ENCODE assay signal across 12 cellular contexts in the genomic region with DNA sequence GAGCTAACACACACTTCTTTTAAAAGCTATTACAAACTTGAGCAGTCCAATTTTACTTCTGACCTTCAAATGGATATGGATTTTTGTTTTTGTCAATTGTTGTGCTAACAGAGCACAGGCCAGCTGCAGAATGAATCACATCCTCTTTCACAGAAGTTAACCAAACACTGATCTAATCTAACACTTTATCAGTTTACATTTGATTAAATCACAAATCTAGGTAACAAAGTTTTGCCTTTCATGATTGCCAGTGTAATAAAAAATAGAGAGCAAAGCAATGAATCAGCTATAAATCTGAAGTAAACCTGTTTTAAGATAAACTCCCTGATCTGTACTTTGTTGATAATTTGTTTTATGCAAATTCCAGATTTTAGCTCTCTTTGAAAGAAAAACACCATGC.
DNase-seq lines count a peak whose midpoint lies in the region; ATAC-seq and TF ChIP-seq lines count a peak whose summit lies in the region.
"Had no signal": no experiment of that assay in that cellular context is flagged by ENCODE, and none has a peak within 500 bp of the region (broad histone marks: within the 10 kb centered on the region; RNA-seq: fewer than 3 reads in every experiment).

No MANE protein-coding gene starts in this region.

- H3K36me3 ChIP-seq in SK-N-MC (ENCODE audit: insufficient read depth, low read length) (peaks cover 56% of the 10 kb centered on the region), gastrocnemius medialis (no peaks in the 10 kb centered on the region)
- H3K36me3 ChIP-seq: ovary had no signal

- intact Hi-C loops in gastrocnemius medialis (cut with DNase I; ENCODE audit: low total_unique reads) = no loop called here

- no peak for TF ChIP-seq CTCF in gastrocnemius medialis (IDR thresholded peaks at IDR 0.05 in 4 of 5, conservative IDR thresholded peaks at IDR 0.05 in 1 of 5)

- peaks cover 32% of the 10 kb centered on the region for H3K36me3 Mint-ChIP-seq in activated naive CD4-positive, alpha-beta T cell treated with anti-CD3 and anti-CD28 coated beads, Interleukin-2, amount 50 U/mL, for 24 hours

- H3K27ac ChIP-seq in SK-N-MC = 0 out of 2 replicates have a peak overlapping the region, but pooled peaks have one; percentile 13
- no peak overlapping the region for H3K27ac ChIP-seq in gastrocnemius medialis
- H3K27ac ChIP-seq: ovary had no signal

- no peaks in the 10 kb centered on the region for H3K9me3 Mint-ChIP-seq in activated naive CD4-positive, alpha-beta T cell treated with anti-CD3 and anti-CD28 coated beads, Interleukin-2, amount 50 U/mL, for 24 hours

- DNase-seq in activated naive CD4-positive, alpha-beta T cell treated with anti-CD3 and anti-CD28 coated beads, Interleukin-2, amount 50 U/mL, for 16 hours = no peak
- DNase-seq in SK-N-MC (ENCODE audit: low read depth, low spot score) = no peak
- DNase-seq in fibroblast of peridontal ligament (ENCODE audit: extremely low read depth) = peak; percentile 30
- DNase-seq in DMS 273 treated with DMSO at 0.1 percent for 48 hours (lab: John Stamatoyannopoulos, UW) = no peak
- no peak for DNase-seq in superior temporal gyrus (ENCODE audit: extremely low spot score)
- DNase-seq in D341Med (ENCODE audit: low spot score) = no peak
- no peak for DNase-seq in gastrocnemius medialis
- DNase-seq: ovary; stimulated activated CD4-positive, alpha-beta T cell treated with anti-CD3 and anti-CD28 coated beads, Interleukin-4, amount 100 ng/mL, for 4 hours had no signal

- H3K4me3 ChIP-seq in SK-N-MC (no peak overlapping the region), gastrocnemius medialis (no peak overlapping the region)
- H3K4me3 ChIP-seq: ovary had no signal

- TF ChIP-seq POLR2A in gastrocnemius medialis (IDR thresholded peaks at IDR 0.05) = no peak

- in situ Hi-C loops in gastrocnemius medialis (cut with MboI; ENCODE audit: low sequenced_read_pairs in 4 of 4) = no loop called here

- peak overlapping the region; percentile 46 for H3K27ac Mint-ChIP-seq in activated naive CD4-positive, alpha-beta T cell treated with anti-CD3 and anti-CD28 coated beads, Interleukin-2, amount 50 U/mL, for 24 hours
- H3K27ac Mint-ChIP-seq: activated naive CD8-positive, alpha-beta T cell had no signal

- H3K4me1 Mint-ChIP-seq in activated naive CD4-positive, alpha-beta T cell treated with anti-CD3 and anti-CD28 coated beads, Interleukin-2, amount 50 U/mL, for 24 hours = no peaks in the 10 kb centered on the region

- H3K27me3 Mint-ChIP-seq in activated naive CD4-positive, alpha-beta T cell treated with anti-CD3 and anti-CD28 coated beads, Interleukin-2, amount 50 U/mL, for 24 hours = no peaks in the 10 kb centered on the region
- H3K27me3 Mint-ChIP-seq: activated naive CD8-positive, alpha-beta T cell had no signal

- H3K9ac ChIP-seq in SK-N-MC (ENCODE audit: insufficient read length) = no peak overlapping the region

- no peaks in the 10 kb centered on the region for H3K27me3 ChIP-seq in gastrocnemius medialis
- H3K27me3 ChIP-seq: ovary had no signal

- no peaks in the 10 kb centered on the region for H3K4me1 ChIP-seq in gastrocnemius medialis

- ATAC-seq in gastrocnemius medialis = no peak
- ATAC-seq: Right ventricle myocardium inferior had no signal

- H3K4me3 Mint-ChIP-seq in activated naive CD4-positive, alpha-beta T cell treated with anti-CD3 and anti-CD28 coated beads, Interleukin-2, amount 50 U/mL, for 24 hours = no peak overlapping the region
- H3K4me3 Mint-ChIP-seq: activated naive CD8-positive, alpha-beta T cell had no signal

- H3K9me3 ChIP-seq in SK-N-MC (ENCODE audit: low read depth, low read length) = no peaks in the 10 kb centered on the region
- H3K9me3 ChIP-seq in gastrocnemius medialis = no peaks in the 10 kb centered on the region
- H3K9me3 ChIP-seq: ovary had no signal
